ENCODE assay signal across 8 cellular contexts in the genomic region with DNA sequence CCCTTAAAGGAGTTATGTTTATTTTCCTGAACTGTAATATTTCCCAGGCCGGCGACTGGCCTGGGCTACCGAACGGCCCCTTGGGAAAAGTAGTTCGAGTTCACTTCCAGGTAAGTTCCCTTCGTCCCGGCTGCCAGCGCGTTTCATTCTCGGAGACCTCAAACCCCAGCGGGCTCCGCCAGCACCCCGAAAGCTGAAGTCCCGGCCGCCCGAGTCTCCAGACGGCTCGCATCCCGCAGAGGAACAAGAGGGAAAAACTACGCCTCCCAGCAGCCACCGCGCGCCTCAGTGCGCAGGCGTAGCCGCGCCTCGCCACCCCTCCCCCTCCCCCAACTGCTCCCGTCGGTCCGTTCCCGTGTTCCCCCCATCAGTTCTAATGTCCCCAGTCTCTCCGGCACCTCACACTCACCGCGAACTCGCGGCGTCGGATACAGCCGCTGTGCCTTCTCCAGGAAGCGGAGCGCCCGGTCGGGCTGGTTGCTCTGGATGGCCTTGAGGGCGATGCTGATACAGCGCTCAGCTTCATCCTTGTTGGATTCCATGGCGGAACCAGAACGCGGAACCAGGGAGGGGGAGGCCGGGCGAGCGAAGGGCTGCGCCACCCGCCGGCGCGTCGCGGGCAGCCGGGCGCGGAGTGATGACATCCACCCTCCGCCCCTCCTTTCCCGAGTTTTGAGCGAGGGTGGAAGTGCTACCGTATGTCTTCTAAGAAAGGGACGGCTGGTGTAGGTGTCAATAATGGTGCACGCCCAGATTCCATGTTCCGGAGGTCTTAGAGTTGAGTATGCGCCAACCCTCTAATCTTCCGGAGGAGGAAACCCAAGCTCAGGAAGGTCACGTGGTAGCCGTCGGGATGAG. TPM values are rescaled to one million over a fixed set of nuclear protein-coding genes. Genes with fewer than 3 reads are reported as not detected.
DNase-seq lines count a peak whose midpoint lies in the region; ATAC-seq and TF ChIP-seq lines count a peak whose summit lies in the region.

A gene (minus strand): TSS at position 564 of the 858 bp plus-strand sequence. CDS start 22 bp downstream, at position 542.

- no peak for TF ChIP-seq CTCF in GM10248 (IDR thresholded peaks at IDR 0.05; ENCODE audit: control extremely low read depth, extremely low read depth, low read depth, missing control alignments)

- H3K36me3 Mint-ChIP-seq in activated naive CD4-positive, alpha-beta T cell treated with anti-CD3 and anti-CD28 coated beads, Interleukin-2, amount 50 U/mL, for 72 hours = peaks cover 16 to 20% of the 10 kb centered on the region in 2 donors

- CTCF ChIA-PET in GM10248 (lab: Yijun Ruan, JAX) = interaction anchor here (0.8 to 6.2 kb wide), 5 partner anchors 10 to 306 kb away, joined by 3 to 36 read pairs (median 4); no protein-coding TSS in a partner anchor

- H3K9me3 Mint-ChIP-seq in activated naive CD4-positive, alpha-beta T cell treated with anti-CD3 and anti-CD28 coated beads, Interleukin-2, amount 50 U/mL, for 72 hours = peaks cover 0 to 5% of the 10 kb centered on the region in 2 donors

- POLR2A ChIA-PET in GM10248 (lab: Yijun Ruan, JAX) = interaction anchor here (0.6 to 1.1 kb wide), 2 partner anchors 301 to 741 kb away, joined by 3 to 8 read pairs; no protein-coding TSS in a partner anchor

- peak; percentile 71 for ATAC-seq in HG02623 (IDR thresholded peaks at IDR 0.05; ENCODE audit: unreplicated experiment)
- peak; percentile 82 to 88 for ATAC-seq in activated naive CD4-positive, alpha-beta T cell treated with anti-CD3 and anti-CD28 coated beads, Interleukin-2, amount 50 U/mL, for 72 hours

- peak; percentile 94 for DNase-seq in GM10248 (ENCODE audit: extremely low spot score)
- peak; percentile 79 for DNase-seq in NCI-H1105 (lab: John Stamatoyannopoulos, UW)
- peak; percentile 86 for DNase-seq in SKM-1 (lab: John Stamatoyannopoulos, UW; ENCODE audit: unreplicated experiment)
- peak; percentile 84 to 89 for DNase-seq in activated naive CD4-positive, alpha-beta T cell treated with anti-CD3 and anti-CD28 coated beads, Interleukin-2, amount 50 U/mL, for 72 hours (ENCODE audit: low spot score in 2 of 2)
- peak; percentile 89 for DNase-seq in glomerular endothelial cell (ENCODE audit: extremely low read depth, low read depth, low spot score)
- DNase-seq in nucleus accumbens (lab: John Stamatoyannopoulos, UW) = peak; percentile 60 to 100 (median 94)
- peak; percentile 94 for DNase-seq in superior temporal gyrus (ENCODE audit: extremely low spot score)

- peak within 1 kb of the TSS; percentile 93 to 96 for H3K27ac Mint-ChIP-seq in activated naive CD4-positive, alpha-beta T cell treated with anti-CD3 and anti-CD28 coated beads, Interleukin-2, amount 50 U/mL, for 72 hours

RNA-seq across cellular contexts. Expression of the gene that starts here (rescaled TPM):
- 10 to 100 TPM; 20.7 to 26.6 TPM for total RNA-seq in activated naive CD4-positive, alpha-beta T cell treated with anti-CD3 and anti-CD28 coated beads, Interleukin-2, amount 50 U/mL, for 72 hours
- 29.5 and 34.8 TPM in 2 replicates for total RNA-seq in glomerular endothelial cell

Comparison
In these comparisons a context has a peak if more than half of its experiments do, and no peak if none do; other contexts are left out.
1. Peak in every context shown above with its lines: DNase-seq and ATAC-seq.